ENCODE assay signal across 1 cellular context in genomic region chr7:26233902-26234511, GRCh38.
TF ChIP-seq lines count a peak whose summit lies in the region.

No MANE protein-coding gene starts in this region.

TF ChIP-seq in K562, 482 proteins besides CTCF, POLR2A, EP300 and RAD21 (continued from another document and continues in another):
- peak; percentile 93 for TF ChIP-seq ZNF589 (CRISPR knock-in tag; IDR thresholded peaks at IDR 0.05; ENCODE audit: low read depth)
- peak in 1 of 3 experiments; percentile 74; a peak in 2 of 6 replicates for TF ChIP-seq ZBTB11 (CRISPR knock-in tag; IDR thresholded peaks at IDR 0.05)
- TF ChIP-seq EGR1 (conservative IDR thresholded peaks at IDR 0.05), result no peak
- TF ChIP-seq ZNF12 (CRISPR knock-in tag; IDR thresholded peaks at IDR 0.05), result no peak
- no peak for TF ChIP-seq PRMT5 (CRISPR knock-in tag; IDR thresholded peaks at IDR 0.05)
- no peak for TF ChIP-seq ZFPM2 (CRISPR knock-in tag; IDR thresholded peaks at IDR 0.05)
- TF ChIP-seq SMARCE1 (IDR thresholded peaks at IDR 0.05), result peak; percentile 87
- TF ChIP-seq MXD1 (CRISPR knock-in tag; IDR thresholded peaks at IDR 0.05; ENCODE audit: borderline replicate concordance, poor library complexity, severe bottlenecking), result no peak
- no peak for TF ChIP-seq ZKSCAN3 (CRISPR knock-in tag; IDR thresholded peaks at IDR 0.05)
- TF ChIP-seq ZMIZ1 (IDR thresholded peaks at IDR 0.05; ENCODE audit: low read depth in 2 of 2, low read length in 2 of 2), result no peak
- no peak for TF ChIP-seq ZNF407 (IDR thresholded peaks at IDR 0.05; ENCODE audit: low read depth)
- TF ChIP-seq FOXA3 (CRISPR knock-in tag; conservative IDR thresholded peaks at IDR 0.05 in 1 of 2, IDR thresholded peaks at IDR 0.05 in 1 of 2), result no peak
- no peak for TF ChIP-seq SRSF9 (IDR thresholded peaks at IDR 0.05; ENCODE audit: borderline replicate concordance, low read depth, low read length)
- no peak for TF ChIP-seq ZKSCAN1 (IDR thresholded peaks at IDR 0.05; ENCODE audit: low read depth, low read length)
- peak; percentile 27; the same call in 1 of the 2 replicates for TF ChIP-seq HIVEP1 (CRISPR knock-in tag; IDR thresholded peaks at IDR 0.05)
- no peak for TF ChIP-seq DACH1 (IDR thresholded peaks at IDR 0.05; ENCODE audit: partially characterized antibody)
- TF ChIP-seq USF1 (CRISPR knock-in tag; IDR thresholded peaks at IDR 0.05), result no peak
- TF ChIP-seq RBM25 (IDR thresholded peaks at IDR 0.05; ENCODE audit: low read depth, low read length, severe bottlenecking), result no peak
- no peak; the same call in 1 of the 2 replicates for TF ChIP-seq NFXL1 (CRISPR knock-in tag; IDR thresholded peaks at IDR 0.05)
- no peak for TF ChIP-seq ZNF280B (CRISPR knock-in tag; IDR thresholded peaks at IDR 0.05)
- TF ChIP-seq GATAD2B (IDR thresholded peaks at IDR 0.05; ENCODE audit: borderline replicate concordance), result 0 out of 2 replicates have a peak, but pooled peaks have one; percentile 11
- TF ChIP-seq ZFX (CRISPR knock-in tag; IDR thresholded peaks at IDR 0.05), result no peak
- peak in 1 of 2 experiments; percentile 46 for TF ChIP-seq AFF1 (IDR thresholded peaks at IDR 0.05; ENCODE audit: low read depth in 1 of 2, partially characterized antibody in 2 of 2)
- TF ChIP-seq ZSCAN29 (IDR thresholded peaks at IDR 0.05), result no peak
- no peak for TF ChIP-seq BDP1 (IDR thresholded peaks at IDR 0.05; ENCODE audit: insufficient read depth, insufficient read length)
- no peak for TF ChIP-seq NONO (IDR thresholded peaks at IDR 0.05; ENCODE audit: low read depth in 2 of 2, low read length in 1 of 2)
- peak; percentile 70; the same call in 1 of the 2 replicates for TF ChIP-seq RNF2 (IDR thresholded peaks at IDR 0.05)
- TF ChIP-seq ESRRA (IDR thresholded peaks at IDR 0.05; ENCODE audit: borderline replicate concordance, low read depth), result no peak
- no peak for TF ChIP-seq ZNF584 (CRISPR knock-in tag; IDR thresholded peaks at IDR 0.05; ENCODE audit: low read depth)
- TF ChIP-seq SIN3A (IDR thresholded peaks at IDR 0.05; ENCODE audit: borderline replicate concordance in 2 of 2, control insufficient read depth in 1 of 2, low read depth in 2 of 2, low read length in 2 of 2), result no peak
- no peak for TF ChIP-seq POLR3G (IDR thresholded peaks at IDR 0.05; ENCODE audit: extremely low read depth, insufficient read length, insufficient replicate concordance)
- no peak for TF ChIP-seq FOXJ3 (CRISPR knock-in tag; IDR thresholded peaks at IDR 0.05)
- TF ChIP-seq ZNF740 (CRISPR knock-in tag; IDR thresholded peaks at IDR 0.05), result no peak
- TF ChIP-seq ZNF740 (tag; IDR thresholded peaks at IDR 0.05), result peak in 1 of 2 experiments; percentile 71; a peak in 1 of 4 replicates
- TF ChIP-seq SMC3 (conservative IDR thresholded peaks at IDR 0.05; ENCODE audit: insufficient read depth, low read depth, low read length), result no peak
